Comparison of ENCODE assay signal across 26 cellular contexts in the genomic region with DNA sequence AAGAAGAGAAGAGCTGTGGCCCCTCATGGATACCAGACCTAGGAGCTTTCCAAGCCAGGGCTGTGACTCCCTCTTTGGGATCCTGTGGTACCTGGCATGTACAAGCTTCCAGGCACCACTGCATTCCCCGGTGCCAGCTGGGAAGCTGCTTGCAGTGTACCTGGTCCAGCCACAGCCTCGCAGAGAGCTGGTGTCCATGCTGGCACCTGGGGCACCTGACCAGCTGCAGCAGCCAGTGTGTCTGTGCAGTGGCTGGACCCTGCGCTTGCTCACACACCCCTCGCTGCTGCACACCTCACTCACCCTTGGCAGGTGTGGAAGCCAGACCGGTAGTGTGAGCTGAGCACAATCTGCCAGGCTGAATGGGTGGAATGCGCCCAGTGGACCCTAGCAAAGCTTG.
A peak's percentile ranks its signal among the peaks of the same experiment; 100 is the strongest.
DNase-seq lines count a peak whose midpoint lies in the region; ATAC-seq and TF ChIP-seq lines count a peak whose summit lies in the region.
"Had no signal": no experiment of that assay in that cellular context is flagged by ENCODE, and none has a peak within 500 bp of the region (broad histone marks: within the 10 kb centered on the region; RNA-seq: fewer than 3 reads in every experiment).

No MANE protein-coding gene starts in this region.

- no peak for TF ChIP-seq EP300 in gastroesophageal sphincter (IDR thresholded peaks at IDR 0.05)

- no peaks in the 10 kb centered on the region for H3K36me3 Mint-ChIP-seq in MCF 10A (ENCODE audit: insufficient read depth, unreplicated experiment)
- H3K36me3 Mint-ChIP-seq: naive thymus-derived CD8-positive, alpha-beta T cell; T-cell had no signal

- ATAC-seq in gastroesophageal sphincter (no peak), HG02798 (IDR thresholded peaks at IDR 0.05; ENCODE audit: poor library complexity, unreplicated experiment) (no peak)
- ATAC-seq: activated T-cell treated with anti-CD3 and anti-CD28 coated beads, Interleukin-2, amount 50 U/mL, for 4 hours; naive thymus-derived CD8-positive, alpha-beta T cell; T-cell had no signal

- no peak overlapping the region for H3K4me3 Mint-ChIP-seq in MCF 10A (ENCODE audit: unreplicated experiment)
- H3K4me3 Mint-ChIP-seq: activated T-cell treated with anti-CD3 and anti-CD28 coated beads, Interleukin-2, amount 50 U/mL, for 4 hours; B cell; naive thymus-derived CD8-positive, alpha-beta T cell; T-cell had no signal

- H3K9me3 Mint-ChIP-seq in MCF 10A (ENCODE audit: unreplicated experiment), result no peaks in the 10 kb centered on the region
- H3K9me3 Mint-ChIP-seq: activated T-cell treated with anti-CD3 and anti-CD28 coated beads, Interleukin-2, amount 50 U/mL, for 4 hours; naive thymus-derived CD8-positive, alpha-beta T cell; T-cell had no signal

- H3K27ac Mint-ChIP-seq in MCF 10A (ENCODE audit: low read depth, unreplicated experiment), result peak overlapping the region; percentile 86
- H3K27ac Mint-ChIP-seq: B cell; naive thymus-derived CD8-positive, alpha-beta T cell; T-cell had no signal

- H3K9me3 ChIP-seq in breast epithelium, result no peaks in the 10 kb centered on the region
- no peaks in the 10 kb centered on the region for H3K9me3 ChIP-seq in gastroesophageal sphincter
- no peaks in the 10 kb centered on the region for H3K9me3 ChIP-seq in uterus
- H3K9me3 ChIP-seq: right atrium auricular region had no signal

- no TSS peak for BruUV-seq in MCF 10A (replicated peaks; lab: Mats Ljungman, UMichigan)

- WGBS in gastroesophageal sphincter (ENCODE audit: low coverage in 1 of 2), 2 donors, result 64 to 80% methylated on average over 3 of the region's 6 CpGs

- peaks cover 18% of the 10 kb centered on the region for H3K4me1 Mint-ChIP-seq in MCF 10A (ENCODE audit: insufficient read depth, unreplicated experiment)
- H3K4me1 Mint-ChIP-seq: B cell; naive thymus-derived CD8-positive, alpha-beta T cell; T-cell had no signal

- no peak for TF ChIP-seq CTCF in MCF 10A (IDR thresholded peaks at IDR 0.05; ENCODE audit: unreplicated experiment)
- no peak for TF ChIP-seq CTCF in breast epithelium (IDR thresholded peaks at IDR 0.05)
- no peak for TF ChIP-seq CTCF in gastroesophageal sphincter (IDR thresholded peaks at IDR 0.05)
- TF ChIP-seq CTCF in uterus (IDR thresholded peaks at IDR 0.05), result no peak

- CTCF ChIA-PET in MCF 10A (lab: Yijun Ruan, JAX), result interaction anchor here (0.6 to 0.9 kb wide), 4 partner anchors 30 to 107 kb away, joined by 3 to 8 read pairs (median 4); no protein-coding TSS in a partner anchor

- intact Hi-C loops in MCF 10A (cut with micrococcal nuclease), result loop anchor here (5.0 kb wide), 1 partner anchor 87 kb away; no protein-coding TSS in a partner anchor
- intact Hi-C loops in breast epithelium (cut with DNase I; ENCODE audit: low total_unique reads), result no loop called here
- intact Hi-C loops in uterus (cut with DNase I; ENCODE audit: low total_unique reads), result no loop called here
- intact Hi-C loops in head of caudate nucleus (cut with DNase I), result no loop called here

- POLR2A ChIA-PET in MCF 10A (lab: Yijun Ruan, JAX), result interaction anchor here (0.6 to 0.8 kb wide), 3 partner anchors 46 to 195 kb away, joined by 3 read pairs; no protein-coding TSS in a partner anchor

- H3K27ac ChIP-seq in breast epithelium (no peak overlapping the region), gastroesophageal sphincter (peak overlapping the region in 3 of 4 donors; percentile 63 to 78 (median 73)), rectal smooth muscle tissue (ENCODE audit: low read depth, low read length) (peak overlapping the region; percentile 54), uterus (peak overlapping the region; percentile 35 to 66), caudate nucleus (ENCODE audit: low read depth, low read length) (no peak overlapping the region)
- H3K27ac ChIP-seq: 22Rv1, cardiac muscle cell, right atrium auricular region had no signal

- TF ChIP-seq POLR2A in breast epithelium (IDR thresholded peaks at IDR 0.05) (no peak), gastroesophageal sphincter (IDR thresholded peaks at IDR 0.05) (no peak), uterus (IDR thresholded peaks at IDR 0.05) (no peak)

- H3K4me1 ChIP-seq in breast epithelium (no peaks in the 10 kb centered on the region), gastroesophageal sphincter (peaks cover 2 to 35% (median 11%) of the 10 kb centered on the region in 3 donors), rectal smooth muscle tissue (ENCODE audit: control insufficient read depth, insufficient read depth, low read length) (peaks cover 7% of the 10 kb centered on the region), uterus (no peaks in the 10 kb centered on the region)
- H3K4me1 ChIP-seq: right atrium auricular region had no signal

- H3K36me3 ChIP-seq in breast epithelium, result no peaks in the 10 kb centered on the region
- no peaks in the 10 kb centered on the region for H3K36me3 ChIP-seq in gastroesophageal sphincter
- no peaks in the 10 kb centered on the region for H3K36me3 ChIP-seq in rectal smooth muscle tissue (ENCODE audit: control insufficient read depth, insufficient read depth, low read length)
- no peaks in the 10 kb centered on the region for H3K36me3 ChIP-seq in uterus
- H3K36me3 ChIP-seq: cardiac muscle cell, right atrium auricular region had no signal

- H3K27me3 Mint-ChIP-seq in MCF 10A (ENCODE audit: insufficient read depth, unreplicated experiment), result no peaks in the 10 kb centered on the region
- H3K27me3 Mint-ChIP-seq: naive thymus-derived CD8-positive, alpha-beta T cell had no signal

- DNase-seq in MCF 10A (ENCODE audit: unreplicated experiment), result no peak
- no peak for DNase-seq in breast epithelium (ENCODE audit: low spot score in 2 of 2)
- peak in 1 of 2 donors; percentile 16 for DNase-seq in uterus
- DNase-seq in caudate nucleus (lab: John Stamatoyannopoulos, UW), result no peak
- DNase-seq in head of caudate nucleus, result no peak
- DNase-seq: activated CD4-positive, alpha-beta T cell treated with anti-CD3 and anti-CD28 coated beads for 1 hour; activated CD8-positive, alpha-beta memory T cell treated with anti-CD3 and anti-CD28 coated beads for 24 hours; activated naive CD4-positive, alpha-beta T cell treated with Interleukin-2 at 50 U/mL for 16 hours; activated T-cell treated with anti-CD3 and anti-CD28 coated beads, Interleukin-2, amount 50 U/mL, for 4 hours; DMS53; GF-D8; hypothalamus; islet precursor cell; Karpas-422; naive thymus-derived CD8-positive, alpha-beta T cell; NCI-H187 treated with DMSO at 0.1 percent for 48 hours; SHP77 treated with DMSO at 0.1 percent for 48 hours; stimulated activated CD8-positive, alpha-beta memory T cell treated with anti-CD3 and anti-CD28 coated beads, Interleukin-4, amount 100 ng/mL, for 48 hours; T-cell had no signal

- no peak overlapping the region for H3K4me3 ChIP-seq in breast epithelium
- no peak overlapping the region for H3K4me3 ChIP-seq in gastroesophageal sphincter
- H3K4me3 ChIP-seq in rectal smooth muscle tissue (ENCODE audit: low read length), result no peak overlapping the region
- no peak overlapping the region for H3K4me3 ChIP-seq in uterus
- H3K4me3 ChIP-seq: cardiac muscle cell, right atrium auricular region had no signal

- H3K27me3 ChIP-seq in breast epithelium (no peaks in the 10 kb centered on the region), gastroesophageal sphincter (no peaks in the 10 kb centered on the region), rectal smooth muscle tissue (ENCODE audit: control insufficient read depth, insufficient read depth, low read length) (no peaks in the 10 kb centered on the region), uterus (no peaks in the 10 kb centered on the region)
- H3K27me3 ChIP-seq: cardiac muscle cell, right atrium auricular region had no signal

- no peak overlapping the region for H3K9ac ChIP-seq in rectal smooth muscle tissue (ENCODE audit: low read length)

Comparison
In these comparisons a context has a peak if more than half of its experiments do, and no peak if none do; other contexts are left out.
1. H3K27ac ChIP-seq: peak in gastroesophageal sphincter (3 of 4), rectal smooth muscle tissue (single experiment) and uterus (2 of 2); none in breast epithelium (0 of 2) and caudate nucleus (single experiment).